In genomic region chr14:61187642-61187905, GRCh38 we compare ENCODE assay signal across 16 cellular contexts.
"Had no signal": no experiment of that assay in that cellular context is flagged by ENCODE, and none has a peak within 500 bp of the region (broad histone marks: within the 10 kb centered on the region; RNA-seq: fewer than 3 reads in every experiment).

No MANE protein-coding gene starts in this region.

- H3K27ac Mint-ChIP-seq: activated B cell treated with CpG ODN at 0.5 μM for 24 hours; activated CD4-positive, alpha-beta memory T cell treated with anti-CD3 and anti-CD28 coated beads, Interleukin-2, amount 10 ng/mL, durations not matched to agents 7 days and 5 days; activated CD8-positive, alpha-beta memory T cell treated with anti-CD3 and anti-CD28 coated beads, Interleukin-2, amount 10 ng/mL, durations not matched to agents 7 days and 5 days; activated naive CD8-positive, alpha-beta T cell treated with anti-CD3 and anti-CD28 coated beads for 36 hours; brain; stimulated activated naive B cell treated with anti-CD40 and anti-IgM and Interleukin-4, amounts not matched to agents 10 μg/mL and 1 μg/mL and 100 μg/mL, for 72 hours had no signal

- ATAC-seq: stimulated activated naive B cell treated with anti-CD40 and anti-IgM and Interleukin-4, amounts not matched to agents 10 μg/mL and 1 μg/mL and 100 μg/mL, for 72 hours had no signal

- H3K9me3 ChIP-seq: colonic mucosa, heart right ventricle, left lung, spleen, transverse colon, vagina had no signal

- H3K4me1 ChIP-seq: colonic mucosa, transverse colon had no signal

- DNase-seq: activated B cell treated with CpG ODN at 0.5 μM for 24 hours; activated CD8-positive, alpha-beta memory T cell treated with anti-CD3 and anti-CD28 coated beads, Interleukin-2, amount 10 ng/mL, durations not matched to agents 7 days and 5 days; activated naive CD8-positive, alpha-beta T cell treated with anti-CD3 and anti-CD28 coated beads for 36 hours; central memory CD4-positive, alpha-beta T cell; colonic mucosa; midbrain; spleen; stimulated activated CD4-positive, alpha-beta T cell treated with anti-CD3 and anti-CD28 coated beads, Interleukin-4, amount 100 ng/mL, for 4 hours; stimulated activated naive B cell treated with anti-CD40 and anti-IgM and Interleukin-4, amounts not matched to agents 10 μg/mL and 1 μg/mL and 100 μg/mL, for 72 hours; transverse colon had no signal

- H3K27ac ChIP-seq: colonic mucosa, left lung, transverse colon, vagina had no signal

- H3K36me3 ChIP-seq: colonic mucosa, heart right ventricle, left lung, spleen, transverse colon, vagina had no signal

- H3K9me3 Mint-ChIP-seq: activated B cell treated with CpG ODN at 0.5 μM for 24 hours; activated CD4-positive, alpha-beta memory T cell treated with anti-CD3 and anti-CD28 coated beads, Interleukin-2, amount 10 ng/mL, durations not matched to agents 7 days and 5 days; activated naive CD8-positive, alpha-beta T cell treated with anti-CD3 and anti-CD28 coated beads for 36 hours; brain; neural crest cell; stimulated activated naive B cell treated with anti-CD40 and anti-IgM and Interleukin-4, amounts not matched to agents 10 μg/mL and 1 μg/mL and 100 μg/mL, for 72 hours had no signal

- H3K4me3 ChIP-seq: colonic mucosa, left lung, transverse colon had no signal

- H3K4me3 Mint-ChIP-seq: activated B cell treated with CpG ODN at 0.5 μM for 24 hours; activated CD8-positive, alpha-beta memory T cell treated with anti-CD3 and anti-CD28 coated beads, Interleukin-2, amount 10 ng/mL, durations not matched to agents 7 days and 5 days; activated naive CD8-positive, alpha-beta T cell treated with anti-CD3 and anti-CD28 coated beads for 36 hours; brain; neural crest cell; stimulated activated naive B cell treated with anti-CD40 and anti-IgM and Interleukin-4, amounts not matched to agents 10 μg/mL and 1 μg/mL and 100 μg/mL, for 72 hours had no signal

- H3K36me3 Mint-ChIP-seq: activated CD8-positive, alpha-beta memory T cell treated with anti-CD3 and anti-CD28 coated beads, Interleukin-2, amount 10 ng/mL, durations not matched to agents 7 days and 5 days; activated naive CD8-positive, alpha-beta T cell treated with anti-CD3 and anti-CD28 coated beads for 36 hours; brain; stimulated activated naive B cell treated with anti-CD40 and anti-IgM and Interleukin-4, amounts not matched to agents 10 μg/mL and 1 μg/mL and 100 μg/mL, for 72 hours had no signal

- H3K27me3 ChIP-seq: vagina had no signal
